4 cellular contexts compared by ENCODE assay signal in the genomic region with DNA sequence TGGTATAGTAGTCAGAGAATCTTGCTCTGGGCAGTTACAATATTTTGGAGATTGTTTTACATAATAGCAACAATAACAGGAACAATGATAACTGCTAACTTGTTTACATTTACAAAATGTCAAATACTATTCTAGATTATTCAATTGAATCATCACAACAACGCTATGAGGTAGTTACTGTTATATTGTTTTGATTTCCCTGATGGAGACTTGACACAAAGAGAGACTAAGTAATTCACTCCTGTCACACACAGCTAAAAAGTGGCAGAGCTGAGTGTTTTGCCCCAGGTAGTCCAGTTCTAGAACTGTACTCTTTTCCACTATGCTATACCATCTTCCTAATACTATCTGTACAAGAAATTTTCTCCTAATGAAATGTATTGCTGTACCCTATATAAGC.
"Had no signal": no experiment of that assay in that cellular context is flagged by ENCODE, and none has a peak within 500 bp of the region (broad histone marks: within the 10 kb centered on the region; RNA-seq: fewer than 3 reads in every experiment).

No MANE protein-coding gene starts in this region.

- H3K9me3 ChIP-seq: HAP-1 had no signal

- ATAC-seq: GM23338, HCT116 had no signal

- H3K4me2 ChIP-seq: GM23338 had no signal

- H3K36me3 ChIP-seq: HAP-1 had no signal

- H3K9ac ChIP-seq: GM23248 had no signal

- H3K27ac ChIP-seq: GM23248 had no signal

- H2AFZ ChIP-seq: GM23248, GM23338 had no signal

- H3K4me3 ChIP-seq: GM23248, GM23338, HAP-1 had no signal
